26 cellular contexts compared by ENCODE assay signal in the genomic region with DNA sequence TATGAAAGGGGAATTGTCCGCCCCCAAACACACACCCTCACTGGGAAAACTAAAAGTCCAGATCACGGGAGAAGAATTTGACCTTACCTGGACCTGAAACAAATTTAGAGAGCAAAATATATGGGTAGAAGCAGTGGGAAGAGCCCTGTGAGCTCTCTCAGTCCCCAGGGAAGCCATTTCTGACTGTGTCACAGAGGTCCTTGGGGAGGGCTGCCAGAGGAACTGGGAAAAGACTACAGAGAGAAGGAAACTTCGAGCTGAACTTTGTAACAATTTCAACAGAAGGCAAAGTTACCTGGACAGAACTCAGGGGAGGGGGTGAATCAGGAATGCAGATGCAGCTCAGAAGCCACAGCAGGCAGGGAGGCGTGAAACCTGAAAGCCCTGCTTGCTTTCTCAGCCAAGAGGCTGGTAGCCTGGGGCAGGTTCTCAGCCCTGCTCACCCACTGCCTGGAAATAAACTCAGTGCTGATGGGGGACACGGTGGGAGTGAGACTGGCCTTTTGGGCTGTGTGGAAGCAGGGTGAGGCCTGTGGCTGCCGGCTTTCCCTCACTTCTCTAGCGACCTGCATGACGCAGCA.
DNase-seq lines count a peak whose midpoint lies in the region; ATAC-seq and TF ChIP-seq lines count a peak whose summit lies in the region.
"Had no signal": no experiment of that assay in that cellular context is flagged by ENCODE, and none has a peak within 500 bp of the region (broad histone marks: within the 10 kb centered on the region; RNA-seq: fewer than 3 reads in every experiment).

No MANE protein-coding gene starts in this region.

- BruUV-seq in OCI-LY7 (replicated peaks; lab: Mats Ljungman, UMichigan): no TSS peak

- CTCF ChIA-PET in OCI-LY7 (lab: Charles Lee; ENCODE audit: unreplicated experiment): no interaction called here
- CTCF ChIA-PET in SK-N-SH (lab: Yijun Ruan, JAX): no interaction called here

- H3K36me3 Mint-ChIP-seq in GM23338 (ENCODE audit: low read depth) (no peaks in the 10 kb centered on the region), endodermal cell (ENCODE audit: low read depth) (no peaks in the 10 kb centered on the region)
- H3K36me3 Mint-ChIP-seq: T-cell had no signal

- H3K79me2 ChIP-seq in GM23338 (replicated peaks; ENCODE audit: insufficient read depth) (no peaks in the 10 kb centered on the region), OCI-LY7 (ENCODE audit: insufficient read depth, low read depth, low read length) (no peaks in the 10 kb centered on the region), SK-N-SH (ENCODE audit: insufficient read depth) (no peaks in the 10 kb centered on the region)

- H3K9me2 ChIP-seq in GM23338 (ENCODE audit: insufficient read depth) (no peaks in the 10 kb centered on the region), OCI-LY7 (ENCODE audit: insufficient read depth, low read length) (no peaks in the 10 kb centered on the region), SK-N-SH (no peaks in the 10 kb centered on the region)

- TF ChIP-seq EP300 in SK-N-SH (IDR thresholded peaks at IDR 0.05; ENCODE audit: borderline replicate concordance in 1 of 2, low read depth in 1 of 2, low read length in 1 of 2): no peak

- peak overlapping the region; percentile 80 for H2AFZ ChIP-seq in GM23338
- peak overlapping the region; percentile 23; the same call in 1 of the 2 replicates for H2AFZ ChIP-seq in OCI-LY7 (ENCODE audit: low read length)
- no peak overlapping the region for H2AFZ ChIP-seq in SK-N-SH (ENCODE audit: low read depth)
- H2AFZ ChIP-seq: GM23248 had no signal

- H3K4me3 ChIP-seq in GM23338 (no peak overlapping the region), OCI-LY7 (ENCODE audit: low read depth, low read length, poor library complexity, severe bottlenecking) (no peak overlapping the region), endodermal cell (ENCODE audit: low read length) (no peak overlapping the region), SK-N-SH (ENCODE audit: low read depth in 2 of 2, low read length in 1 of 2) (no peak overlapping the region), right cardiac atrium (ENCODE audit: low read length) (no peak overlapping the region)
- H3K4me3 ChIP-seq: GM23248, K562 had no signal

- H3K4me1 ChIP-seq in GM23338 (ENCODE audit: insufficient read depth): no peaks in the 10 kb centered on the region
- peaks cover 41% of the 10 kb centered on the region for H3K4me1 ChIP-seq in OCI-LY7 (ENCODE audit: insufficient read depth, low read length, poor library complexity, severe bottlenecking)
- H3K4me1 ChIP-seq in endodermal cell (ENCODE audit: control insufficient read depth, insufficient read depth, low read length): no peaks in the 10 kb centered on the region
- H3K4me1 ChIP-seq in SK-N-SH (ENCODE audit: control insufficient read depth in 1 of 2, insufficient read depth in 2 of 2, low read depth in 1 of 2, low read length in 1 of 2): no peaks in the 10 kb centered on the region
- H3K4me1 ChIP-seq in right cardiac atrium (ENCODE audit: control insufficient read depth, insufficient read depth, low read length): no peaks in the 10 kb centered on the region
- H3K4me1 ChIP-seq: BE2C had no signal

- H3K4me2 ChIP-seq in GM23338: no peak overlapping the region
- H3K4me2 ChIP-seq in OCI-LY7 (ENCODE audit: low read length): no peak overlapping the region
- no peak overlapping the region for H3K4me2 ChIP-seq in SK-N-SH

- no peak for DNase-seq in GM23338 (ENCODE audit: low spot score)
- DNase-seq in OCI-LY7 (ENCODE audit: low spot score): no peak
- DNase-seq in endodermal cell: peak; percentile 63
- peak; percentile 17 for DNase-seq in renal cortical epithelial cell (ENCODE audit: low read depth)
- no peak for DNase-seq in SK-N-SH
- no peak for DNase-seq in right cardiac atrium
- no peak for DNase-seq in SHP77 (lab: John Stamatoyannopoulos, UW)
- DNase-seq: BE2C; CD4-positive, alpha-beta T cell; COR-L47; DND-41; GM23248; NCI-H1105; NCI-H1694; NCI-H2081; NCI-H2171 treated with DMSO at 0.1 percent for 48 hours; NCI-H524 treated with DMSO at 0.1 percent for 48 hours; NCI-H82; OCI-M1; SIG-M5; T-cell had no signal

- no peak for TF ChIP-seq CTCF in GM23338 (conservative IDR thresholded peaks at IDR 0.05; ENCODE audit: low read depth in 2 of 2)
- TF ChIP-seq CTCF in OCI-LY7 (conservative IDR thresholded peaks at IDR 0.05; ENCODE audit: low read length): no peak
- TF ChIP-seq CTCF in endodermal cell (conservative IDR thresholded peaks at IDR 0.05): no peak
- no peak for TF ChIP-seq CTCF in SK-N-SH (IDR thresholded peaks at IDR 0.05)

- TF ChIP-seq RAD21 in SK-N-SH (IDR thresholded peaks at IDR 0.05; ENCODE audit: low read length): no peak

- H3K9me3 ChIP-seq in OCI-LY7 (ENCODE audit: low read length) (no peaks in the 10 kb centered on the region), endodermal cell (ENCODE audit: control insufficient read depth, low read length) (no peaks in the 10 kb centered on the region), SK-N-SH (no peaks in the 10 kb centered on the region), right cardiac atrium (ENCODE audit: control insufficient read depth, low read length) (no peaks in the 10 kb centered on the region)
- H3K9me3 ChIP-seq: BE2C had no signal

- H4K20me1 ChIP-seq in GM23338 (replicated peaks; ENCODE audit: insufficient read depth) (no peaks in the 10 kb centered on the region), OCI-LY7 (ENCODE audit: insufficient read depth, low read length) (no peaks in the 10 kb centered on the region), SK-N-SH (ENCODE audit: insufficient read depth) (no peaks in the 10 kb centered on the region)

- intact Hi-C loops in OCI-LY7 (cut with micrococcal nuclease; ENCODE audit: unreplicated experiment): no loop called here
- intact Hi-C loops in right cardiac atrium (cut with DNase I): no loop called here

- H3K27ac Mint-ChIP-seq in GM23338 (peak overlapping the region; percentile 79; the same call in 1 of the 2 replicates), endodermal cell (no peak overlapping the region)
- H3K27ac Mint-ChIP-seq: CD4-positive, alpha-beta T cell; T-cell had no signal

- H3K9me3 Mint-ChIP-seq in GM23338 (no peaks in the 10 kb centered on the region; the same call in 2 of the 3 replicates), endodermal cell (no peaks in the 10 kb centered on the region)

- no peaks in the 10 kb centered on the region for H3K27me3 Mint-ChIP-seq in GM23338 (ENCODE audit: insufficient read depth, low read depth, poor library complexity)
- H3K27me3 Mint-ChIP-seq in endodermal cell (ENCODE audit: insufficient read depth): no peaks in the 10 kb centered on the region
- H3K27me3 Mint-ChIP-seq: CD4-positive, alpha-beta T cell; T-cell had no signal

- H3K9ac ChIP-seq in endodermal cell (ENCODE audit: extremely low read depth, low read length, poor library complexity, severe bottlenecking) (no peak overlapping the region), SK-N-SH (no peak overlapping the region)
- H3K9ac ChIP-seq: GM23248 had no signal

- H3K36me3 ChIP-seq in GM23338 (ENCODE audit: insufficient read depth) (no peaks in the 10 kb centered on the region), OCI-LY7 (ENCODE audit: insufficient read depth, low read length) (no peaks in the 10 kb centered on the region), endodermal cell (ENCODE audit: control insufficient read depth, insufficient read depth, low read length) (no peaks in the 10 kb centered on the region), SK-N-SH (replicated peaks in 1 of 2; ENCODE audit: control insufficient read depth in 1 of 2, insufficient read depth in 2 of 2, low read length in 1 of 2) (no peaks in the 10 kb centered on the region)
- H3K36me3 ChIP-seq: BE2C had no signal

- H3K4me3 Mint-ChIP-seq in GM23338 (no peak overlapping the region), endodermal cell (no peak overlapping the region)
- H3K4me3 Mint-ChIP-seq: CD4-positive, alpha-beta T cell; T-cell had no signal

- ATAC-seq in GM23338 (peak; percentile 56; the same call in 1 of the 3 replicates), right cardiac atrium (no peak)
- ATAC-seq: HCT116, HepG2, K562, SK-N-SH treated with all-trans-retinoic acid at 6 μM for 48 hours, T-cell had no signal

- POLR2A ChIA-PET in OCI-LY7 (lab: Charles Lee): no interaction called here
- POLR2A ChIA-PET in SK-N-SH (lab: Yijun Ruan, JAX): no interaction called here

- H3K4me1 Mint-ChIP-seq in GM23338 (peaks cover 5% of the 10 kb centered on the region; the same call in 1 of the 3 replicates), endodermal cell (no peaks in the 10 kb centered on the region)

- 82 to 89% methylated on average over 5 to 8 of the region's 8 CpGs for WGBS in endodermal cell (ENCODE audit: insufficient coverage in 1 of 2, insufficient read length in 1 of 2), 2 experiments
- 62% methylated on average over 6 of the region's 8 CpGs for WGBS in SK-N-SH (ENCODE audit: low lambda C conversion rate)
- WGBS in right cardiac atrium: 88% methylated on average over 8 of the region's 8 CpGs

- H3F3A ChIP-seq in GM23338 (replicated peaks; ENCODE audit: low read depth) (no peaks in the 10 kb centered on the region), SK-N-SH (replicated peaks; ENCODE audit: insufficient read depth) (no peaks in the 10 kb centered on the region)

- H3K27me3 ChIP-seq in GM23338 (ENCODE audit: insufficient read depth) (no peaks in the 10 kb centered on the region), endodermal cell (ENCODE audit: control insufficient read depth, insufficient read depth, low read length, poor library complexity, severe bottlenecking) (no peaks in the 10 kb centered on the region), SK-N-SH (ENCODE audit: insufficient read depth) (no peaks in the 10 kb centered on the region), right cardiac atrium (ENCODE audit: control insufficient read depth, insufficient read depth) (no peaks in the 10 kb centered on the region)
- H3K27me3 ChIP-seq: BE2C had no signal

- no peak overlapping the region for H3K27ac ChIP-seq in GM23338 (ENCODE audit: low read depth)
- no peak overlapping the region for H3K27ac ChIP-seq in OCI-LY7 (ENCODE audit: low read depth, low read length, poor library complexity, severe bottlenecking)
- no peak overlapping the region for H3K27ac ChIP-seq in endodermal cell (ENCODE audit: low read depth, low read length)
- no peak overlapping the region for H3K27ac ChIP-seq in SK-N-SH (ENCODE audit: low read depth in 2 of 2, low read length in 1 of 2)
- H3K27ac ChIP-seq in right cardiac atrium (ENCODE audit: low read length): no peak overlapping the region
- H3K27ac ChIP-seq: GM23248, RWPE1 had no signal

TF ChIP-seq in SK-N-SH, 30 proteins besides CTCF, POLR2A, EP300 and RAD21 (continues in another document):
- TF ChIP-seq RFX5 (IDR thresholded peaks at IDR 0.05; ENCODE audit: low read length): no peak
- no peak for TF ChIP-seq CHD2 (IDR thresholded peaks at IDR 0.05; ENCODE audit: low read length, partially characterized antibody)

Comparison
In these comparisons a context has a peak if more than half of its experiments do, and no peak if none do; other contexts are left out.
1. DNase-seq: peak in endodermal cell (single experiment) and renal cortical epithelial cell (single experiment); none in GM23338 (single experiment), OCI-LY7 (single experiment), SK-N-SH (single experiment), right cardiac atrium (0 of 3) and SHP77 (0 of 2).